Comparison of ENCODE assay signal across 20 cellular contexts in genomic region chr10:127044191-127044590, GRCh38.
A peak's percentile ranks its signal among the peaks of the same experiment; 100 is the strongest.
DNase-seq lines count a peak whose midpoint lies in the region; ATAC-seq and TF ChIP-seq lines count a peak whose summit lies in the region.
"Had no signal": no experiment of that assay in that cellular context is flagged by ENCODE, and none has a peak within 500 bp of the region (broad histone marks: within the 10 kb centered on the region; RNA-seq: fewer than 3 reads in every experiment).

No MANE protein-coding gene starts in this region.

- intact Hi-C loops in prostate gland (cut with DNase I), result no loop called here

- peak; percentile 83 for DNase-seq in DMS53 (lab: John Stamatoyannopoulos, UW)
- DNase-seq in NCI-H510A (lab: John Stamatoyannopoulos, UW), result peak; percentile 64
- peak; percentile 89 for DNase-seq in epithelial cell of esophagus (ENCODE audit: low read depth)
- peak; percentile 85 for DNase-seq in prostate gland (ENCODE audit: low spot score)
- no peak for DNase-seq in ACHN
- no peak for DNase-seq in NCI-H524 (lab: John Stamatoyannopoulos, UW)
- DNase-seq in HUDEP-2 (lab: John Stamatoyannopoulos, UW; ENCODE audit: unreplicated experiment in 76 of 76), result no peak
- DNase-seq: activated CD4-positive, alpha-beta T cell treated with anti-CD3 and anti-CD28 coated beads for 36 hours; activated gamma-delta T cell; anterior cingulate cortex; CD8-positive, alpha-beta memory T cell; foreskin melanocyte; H7; IMR-90; left cardiac atrium; MM.1S; NCI-H2081 had no signal

- H3K36me3 ChIP-seq in prostate gland, result no peaks in the 10 kb centered on the region
- H3K36me3 ChIP-seq: neutrophil had no signal

- H3K9me3 ChIP-seq in prostate gland, result no peaks in the 10 kb centered on the region
- H3K9me3 ChIP-seq: neutrophil had no signal

- in situ Hi-C loops in ACHN (cut with HindIII; ENCODE audit: low pct_ligation_motif_present, low pct_unique_long_range_greater_than_20kb, low sequenced_read_pairs), result no loop called here

- no peak for ATAC-seq in GM19463 (IDR thresholded peaks at IDR 0.05; ENCODE audit: unreplicated experiment)
- ATAC-seq: activated CD4-positive, alpha-beta T cell treated with anti-CD3 and anti-CD28 coated beads for 36 hours; left cardiac atrium; stimulated activated memory B cell treated with anti-CD40 and anti-IgM and Interleukin-4, amounts not matched to agents 10 μg/mL and 1 μg/mL and 100 μg/mL, for 72 hours had no signal

- peak; percentile 36 for TF ChIP-seq POLR2A in prostate gland (IDR thresholded peaks at IDR 0.05)

- H3K4me1 ChIP-seq in prostate gland (replicated peaks), result peaks cover 5% of the 10 kb centered on the region

- no peaks in the 10 kb centered on the region for H3K27me3 ChIP-seq in prostate gland (replicated peaks; ENCODE audit: insufficient read depth)
- H3K27me3 ChIP-seq: neutrophil had no signal

- TF ChIP-seq CTCF in epithelial cell of esophagus (IDR thresholded peaks at IDR 0.05; ENCODE audit: insufficient read depth, low read depth, low read length, missing control alignments) (no peak), prostate gland (IDR thresholded peaks at IDR 0.05) (no peak)

- peak overlapping the region; percentile 26 to 41 for H3K27ac ChIP-seq in prostate gland
- H3K27ac ChIP-seq: neutrophil had no signal

- peak overlapping the region; percentile 5 for H3K4me3 ChIP-seq in epithelial cell of esophagus (ENCODE audit: low read length)
- H3K4me3 ChIP-seq in prostate gland, result no peak overlapping the region

- 27% methylated on average over 8 of the region's 8 CpGs for WGBS in prostate gland

Comparison
In these comparisons a context has a peak if more than half of its experiments do, and no peak if none do; other contexts are left out.
1. DNase-seq: peak in DMS53 (single experiment), NCI-H510A (single experiment), epithelial cell of esophagus (single experiment) and prostate gland (single experiment); none in ACHN (single experiment), NCI-H524 (0 of 2) and HUDEP-2 (0 of 76).